1 cellular context compared by ENCODE assay signal in genomic region chr2:189252991-189253680, GRCh38.
TF ChIP-seq lines count a peak whose summit lies in the region.

No MANE protein-coding gene starts in this region.

TF ChIP-seq in IMR-90, 13 proteins besides CTCF, POLR2A, EP300 and RAD21 (continued from another document):
- TF ChIP-seq ELK1 (IDR thresholded peaks at IDR 0.05; ENCODE audit: borderline replicate concordance, low read depth, low read length), result no peak
